ENCODE assay signal across 29 cellular contexts in the genomic region with DNA sequence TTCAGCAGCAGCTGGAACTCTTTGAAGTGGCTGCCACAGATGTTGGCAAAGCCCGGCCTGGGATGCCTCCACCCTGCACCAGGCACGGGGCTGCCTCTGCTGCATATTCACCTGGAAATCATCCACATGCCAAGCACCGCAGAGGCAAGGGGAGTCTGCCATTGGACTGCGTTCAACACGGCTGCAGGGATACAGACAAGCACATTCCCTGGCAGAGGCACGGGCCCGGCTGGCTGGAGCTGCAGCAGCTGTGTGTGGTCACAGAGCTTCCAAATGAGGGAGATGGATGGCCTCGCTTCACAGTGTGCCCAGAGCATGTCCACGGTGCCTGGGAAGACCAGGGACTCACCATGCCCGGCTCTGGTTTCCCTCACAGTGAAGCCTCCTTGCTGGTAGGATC.
"Had no signal": no experiment of that assay in that cellular context is flagged by ENCODE, and none has a peak within 500 bp of the region (broad histone marks: within the 10 kb centered on the region; RNA-seq: fewer than 3 reads in every experiment).

No MANE protein-coding gene starts in this region.

- ATAC-seq: activated CD4-positive, CD25-positive, alpha-beta regulatory T cell treated with anti-CD3 and anti-CD28 coated beads, Interleukin-2, amount 50 U/mL, for 24 hours; body of pancreas; foreskin keratinocyte; heart left ventricle; left colon; naive thymus-derived CD4-positive, alpha-beta T cell had no signal

- DNase-seq: activated CD4-positive, alpha-beta T cell treated with anti-CD3 and anti-CD28 coated beads for 48 hours; activated CD4-positive, alpha-beta T cell treated with anti-CD3 and anti-CD28 coated beads, Interleukin-2, amount 50 U/mL, for 48 hours; activated CD8-positive, alpha-beta memory T cell treated with anti-CD3 and anti-CD28 coated beads for 24 hours; activated effector memory CD4-positive, alpha-beta T cell treated with Interleukin-2 at 50 U/mL for 16 hours; activated naive CD4-positive, alpha-beta T cell treated with Interleukin-2 at 50 U/mL for 16 hours; activated naive CD8-positive, alpha-beta T cell treated with anti-CD3 and anti-CD28 coated beads for 36 hours; adrenal gland; aorta; body of pancreas; dermis blood vessel endothelial cell; effector CD4-positive, alpha-beta T cell; foreskin keratinocyte; heart left ventricle; hypothalamus; immature natural killer cell; kidney; mammary epithelial cell; midbrain; naive thymus-derived CD4-positive, alpha-beta T cell; nucleus accumbens; psoas muscle; stimulated activated naive CD4-positive, alpha-beta T cell; tibial artery; WERI-Rb-1 had no signal

- H3K27ac ChIP-seq: adrenal gland, body of pancreas, esophagus muscularis mucosa, foreskin keratinocyte, heart left ventricle, parathyroid adenoma, psoas muscle, suprapubic skin, tibial artery, WERI-Rb-1 had no signal
